In the genomic region with DNA sequence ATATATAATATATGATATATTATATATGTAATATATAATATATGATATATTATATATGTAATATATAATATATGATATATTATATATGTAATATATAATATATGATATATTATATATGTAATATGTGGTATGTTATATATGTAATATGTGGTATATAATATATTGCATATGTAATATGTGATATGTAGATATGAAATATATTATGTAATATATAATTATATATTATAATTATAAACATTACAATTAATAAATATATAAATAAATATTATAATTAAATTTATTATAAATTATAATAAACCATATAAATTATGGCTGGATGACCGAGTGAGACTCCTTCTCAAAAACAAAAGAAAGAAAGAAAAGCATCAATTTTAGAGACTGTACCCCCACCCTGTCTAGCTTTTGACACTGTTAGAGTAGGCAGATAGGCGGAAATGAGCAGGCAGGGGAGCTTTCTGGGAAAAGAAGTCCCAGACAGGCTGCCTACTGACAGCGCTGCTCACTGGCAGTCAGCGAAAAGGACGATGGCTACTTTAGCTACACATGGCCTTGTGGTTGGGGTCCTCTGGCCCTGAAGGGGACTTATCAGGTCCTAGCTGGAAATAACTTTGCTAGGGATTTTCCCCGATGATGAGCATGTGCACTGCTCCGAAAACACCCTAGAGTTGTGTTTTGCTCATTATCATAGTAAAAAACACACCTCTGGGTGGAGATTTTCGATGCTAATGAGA, we compare ENCODE assay signal across 1 cellular context.
TF ChIP-seq lines count a peak whose summit lies in the region.

No MANE protein-coding gene starts in this region.

TF ChIP-seq in HepG2, 621 proteins besides CTCF, POLR2A, EP300 and RAD21:
- peak; percentile 43; the same call in 1 of the 2 replicates for TF ChIP-seq PAF1 (CRISPR knock-in tag; IDR thresholded peaks at IDR 0.05)
- TF ChIP-seq ZNF790 (CRISPR knock-in tag; IDR thresholded peaks at IDR 0.05; ENCODE audit: borderline replicate concordance): no peak
- TF ChIP-seq MIXL1 (CRISPR knock-in tag; IDR thresholded peaks at IDR 0.05): no peak
- TF ChIP-seq RXRA (CRISPR knock-in tag; IDR thresholded peaks at IDR 0.05): no peak
- peak; percentile 51 for TF ChIP-seq POLR2G (IDR thresholded peaks at IDR 0.05; ENCODE audit: low read depth, low read length)
- TF ChIP-seq, protein P1, sequence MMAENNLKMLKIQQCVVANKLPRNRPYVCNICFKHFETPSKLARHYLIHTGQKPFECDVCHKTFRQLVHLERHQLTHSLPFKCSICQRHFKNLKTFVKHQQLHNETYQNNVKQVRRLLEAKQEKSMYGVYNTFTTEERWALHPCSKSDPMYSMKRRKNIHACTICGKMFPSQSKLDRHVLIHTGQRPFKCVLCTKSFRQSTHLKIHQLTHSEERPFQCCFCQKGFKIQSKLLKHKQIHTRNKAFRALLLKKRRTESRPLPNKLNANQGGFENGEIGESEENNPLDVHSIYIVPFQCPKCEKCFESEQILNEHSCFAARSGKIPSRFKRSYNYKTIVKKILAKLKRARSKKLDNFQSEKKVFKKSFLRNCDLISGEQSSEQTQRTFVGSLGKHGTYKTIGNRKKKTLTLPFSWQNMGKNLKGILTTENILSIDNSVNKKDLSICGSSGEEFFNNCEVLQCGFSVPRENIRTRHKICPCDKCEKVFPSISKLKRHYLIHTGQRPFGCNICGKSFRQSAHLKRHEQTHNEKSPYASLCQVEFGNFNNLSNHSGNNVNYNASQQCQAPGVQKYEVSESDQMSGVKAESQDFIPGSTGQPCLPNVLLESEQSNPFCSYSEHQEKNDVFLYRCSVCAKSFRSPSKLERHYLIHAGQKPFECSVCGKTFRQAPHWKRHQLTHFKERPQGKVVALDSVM (CRISPR knock-in tag; IDR thresholded peaks at IDR 0.05): no peak
- TF ChIP-seq, protein P2, sequence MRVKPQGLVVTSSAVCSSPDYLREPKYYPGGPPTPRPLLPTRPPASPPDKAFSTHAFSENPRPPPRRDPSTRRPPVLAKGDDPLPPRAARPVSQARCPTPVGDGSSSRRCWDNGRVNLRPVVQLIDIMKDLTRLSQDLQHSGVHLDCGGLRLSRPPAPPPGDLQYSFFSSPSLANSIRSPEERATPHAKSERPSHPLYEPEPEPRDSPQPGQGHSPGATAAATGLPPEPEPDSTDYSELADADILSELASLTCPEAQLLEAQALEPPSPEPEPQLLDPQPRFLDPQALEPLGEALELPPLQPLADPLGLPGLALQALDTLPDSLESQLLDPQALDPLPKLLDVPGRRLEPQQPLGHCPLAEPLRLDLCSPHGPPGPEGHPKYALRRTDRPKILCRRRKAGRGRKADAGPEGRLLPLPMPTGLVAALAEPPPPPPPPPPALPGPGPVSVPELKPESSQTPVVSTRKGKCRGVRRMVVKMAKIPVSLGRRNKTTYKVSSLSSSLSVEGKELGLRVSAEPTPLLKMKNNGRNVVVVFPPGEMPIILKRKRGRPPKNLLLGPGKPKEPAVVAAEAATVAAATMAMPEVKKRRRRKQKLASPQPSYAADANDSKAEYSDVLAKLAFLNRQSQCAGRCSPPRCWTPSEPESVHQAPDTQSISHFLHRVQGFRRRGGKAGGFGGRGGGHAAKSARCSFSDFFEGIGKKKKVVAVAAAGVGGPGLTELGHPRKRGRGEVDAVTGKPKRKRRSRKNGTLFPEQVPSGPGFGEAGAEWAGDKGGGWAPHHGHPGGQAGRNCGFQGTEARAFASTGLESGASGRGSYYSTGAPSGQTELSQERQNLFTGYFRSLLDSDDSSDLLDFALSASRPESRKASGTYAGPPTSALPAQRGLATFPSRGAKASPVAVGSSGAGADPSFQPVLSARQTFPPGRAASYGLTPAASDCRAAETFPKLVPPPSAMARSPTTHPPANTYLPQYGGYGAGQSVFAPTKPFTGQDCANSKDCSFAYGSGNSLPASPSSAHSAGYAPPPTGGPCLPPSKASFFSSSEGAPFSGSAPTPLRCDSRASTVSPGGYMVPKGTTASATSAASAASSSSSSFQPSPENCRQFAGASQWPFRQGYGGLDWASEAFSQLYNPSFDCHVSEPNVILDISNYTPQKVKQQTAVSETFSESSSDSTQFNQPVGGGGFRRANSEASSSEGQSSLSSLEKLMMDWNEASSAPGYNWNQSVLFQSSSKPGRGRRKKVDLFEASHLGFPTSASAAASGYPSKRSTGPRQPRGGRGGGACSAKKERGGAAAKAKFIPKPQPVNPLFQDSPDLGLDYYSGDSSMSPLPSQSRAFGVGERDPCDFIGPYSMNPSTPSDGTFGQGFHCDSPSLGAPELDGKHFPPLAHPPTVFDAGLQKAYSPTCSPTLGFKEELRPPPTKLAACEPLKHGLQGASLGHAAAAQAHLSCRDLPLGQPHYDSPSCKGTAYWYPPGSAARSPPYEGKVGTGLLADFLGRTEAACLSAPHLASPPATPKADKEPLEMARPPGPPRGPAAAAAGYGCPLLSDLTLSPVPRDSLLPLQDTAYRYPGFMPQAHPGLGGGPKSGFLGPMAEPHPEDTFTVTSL (CRISPR knock-in tag; IDR thresholded peaks at IDR 0.05; ENCODE audit: borderline replicate concordance): no peak
- no peak for TF ChIP-seq CREM (IDR thresholded peaks at IDR 0.05)
- TF ChIP-seq CREM (CRISPR knock-in tag; IDR thresholded peaks at IDR 0.05): no peak
- TF ChIP-seq, protein P3, sequence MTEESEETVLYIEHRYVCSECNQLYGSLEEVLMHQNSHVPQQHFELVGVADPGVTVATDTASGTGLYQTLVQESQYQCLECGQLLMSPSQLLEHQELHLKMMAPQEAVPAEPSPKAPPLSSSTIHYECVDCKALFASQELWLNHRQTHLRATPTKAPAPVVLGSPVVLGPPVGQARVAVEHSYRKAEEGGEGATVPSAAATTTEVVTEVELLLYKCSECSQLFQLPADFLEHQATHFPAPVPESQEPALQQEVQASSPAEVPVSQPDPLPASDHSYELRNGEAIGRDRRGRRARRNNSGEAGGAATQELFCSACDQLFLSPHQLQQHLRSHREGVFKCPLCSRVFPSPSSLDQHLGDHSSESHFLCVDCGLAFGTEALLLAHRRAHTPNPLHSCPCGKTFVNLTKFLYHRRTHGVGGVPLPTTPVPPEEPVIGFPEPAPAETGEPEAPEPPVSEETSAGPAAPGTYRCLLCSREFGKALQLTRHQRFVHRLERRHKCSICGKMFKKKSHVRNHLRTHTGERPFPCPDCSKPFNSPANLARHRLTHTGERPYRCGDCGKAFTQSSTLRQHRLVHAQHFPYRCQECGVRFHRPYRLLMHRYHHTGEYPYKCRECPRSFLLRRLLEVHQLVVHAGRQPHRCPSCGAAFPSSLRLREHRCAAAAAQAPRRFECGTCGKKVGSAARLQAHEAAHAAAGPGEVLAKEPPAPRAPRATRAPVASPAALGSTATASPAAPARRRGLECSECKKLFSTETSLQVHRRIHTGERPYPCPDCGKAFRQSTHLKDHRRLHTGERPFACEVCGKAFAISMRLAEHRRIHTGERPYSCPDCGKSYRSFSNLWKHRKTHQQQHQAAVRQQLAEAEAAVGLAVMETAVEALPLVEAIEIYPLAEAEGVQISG (CRISPR knock-in tag; IDR thresholded peaks at IDR 0.05): no peak
- TF ChIP-seq FOXM1 (CRISPR knock-in tag; IDR thresholded peaks at IDR 0.05): no peak
- TF ChIP-seq, protein P4, sequence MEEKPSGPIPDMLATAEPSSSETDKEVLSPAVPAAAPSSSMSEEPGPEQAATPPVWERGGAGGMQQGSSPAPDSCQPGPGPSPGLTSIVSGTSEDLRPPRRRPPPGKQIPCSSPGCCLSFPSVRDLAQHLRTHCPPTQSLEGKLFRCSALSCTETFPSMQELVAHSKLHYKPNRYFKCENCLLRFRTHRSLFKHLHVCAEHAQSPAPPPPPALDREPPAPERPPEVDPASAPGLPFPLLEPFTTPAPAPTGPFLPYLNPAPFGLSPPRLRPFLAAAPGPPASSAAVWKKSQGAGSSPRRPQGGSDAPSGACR (CRISPR knock-in tag; IDR thresholded peaks at IDR 0.05): no peak
- TF ChIP-seq, protein P5, sequence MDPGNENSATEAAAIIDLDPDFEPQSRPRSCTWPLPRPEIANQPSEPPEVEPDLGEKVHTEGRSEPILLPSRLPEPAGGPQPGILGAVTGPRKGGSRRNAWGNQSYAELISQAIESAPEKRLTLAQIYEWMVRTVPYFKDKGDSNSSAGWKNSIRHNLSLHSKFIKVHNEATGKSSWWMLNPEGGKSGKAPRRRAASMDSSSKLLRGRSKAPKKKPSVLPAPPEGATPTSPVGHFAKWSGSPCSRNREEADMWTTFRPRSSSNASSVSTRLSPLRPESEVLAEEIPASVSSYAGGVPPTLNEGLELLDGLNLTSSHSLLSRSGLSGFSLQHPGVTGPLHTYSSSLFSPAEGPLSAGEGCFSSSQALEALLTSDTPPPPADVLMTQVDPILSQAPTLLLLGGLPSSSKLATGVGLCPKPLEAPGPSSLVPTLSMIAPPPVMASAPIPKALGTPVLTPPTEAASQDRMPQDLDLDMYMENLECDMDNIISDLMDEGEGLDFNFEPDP (CRISPR knock-in tag; conservative IDR thresholded peaks at IDR 0.05): no peak
- no peak for TF ChIP-seq ZNF792 (CRISPR knock-in tag; IDR thresholded peaks at IDR 0.05)
- TF ChIP-seq POLR2AphosphoS5 (IDR thresholded peaks at IDR 0.05; ENCODE audit: low read depth, low read length): peak; percentile 34; the same call in 1 of the 2 replicates
- TF ChIP-seq, protein P6, sequence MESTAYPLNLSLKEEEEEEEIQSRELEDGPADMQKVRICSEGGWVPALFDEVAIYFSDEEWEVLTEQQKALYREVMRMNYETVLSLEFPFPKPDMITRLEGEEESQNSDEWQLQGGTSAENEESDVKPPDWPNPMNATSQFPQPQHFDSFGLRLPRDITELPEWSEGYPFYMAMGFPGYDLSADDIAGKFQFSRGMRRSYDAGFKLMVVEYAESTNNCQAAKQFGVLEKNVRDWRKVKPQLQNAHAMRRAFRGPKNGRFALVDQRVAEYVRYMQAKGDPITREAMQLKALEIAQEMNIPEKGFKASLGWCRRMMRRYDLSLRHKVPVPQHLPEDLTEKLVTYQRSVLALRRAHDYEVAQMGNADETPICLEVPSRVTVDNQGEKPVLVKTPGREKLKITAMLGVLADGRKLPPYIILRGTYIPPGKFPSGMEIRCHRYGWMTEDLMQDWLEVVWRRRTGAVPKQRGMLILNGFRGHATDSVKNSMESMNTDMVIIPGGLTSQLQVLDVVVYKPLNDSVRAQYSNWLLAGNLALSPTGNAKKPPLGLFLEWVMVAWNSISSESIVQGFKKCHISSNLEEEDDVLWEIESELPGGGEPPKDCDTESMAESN (CRISPR knock-in tag; conservative IDR thresholded peaks at IDR 0.05): no peak
- no peak for TF ChIP-seq MAFG (CRISPR knock-in tag; IDR thresholded peaks at IDR 0.05)
- TF ChIP-seq ZNF446 (CRISPR knock-in tag; IDR thresholded peaks at IDR 0.05): no peak
- TF ChIP-seq, protein P7, sequence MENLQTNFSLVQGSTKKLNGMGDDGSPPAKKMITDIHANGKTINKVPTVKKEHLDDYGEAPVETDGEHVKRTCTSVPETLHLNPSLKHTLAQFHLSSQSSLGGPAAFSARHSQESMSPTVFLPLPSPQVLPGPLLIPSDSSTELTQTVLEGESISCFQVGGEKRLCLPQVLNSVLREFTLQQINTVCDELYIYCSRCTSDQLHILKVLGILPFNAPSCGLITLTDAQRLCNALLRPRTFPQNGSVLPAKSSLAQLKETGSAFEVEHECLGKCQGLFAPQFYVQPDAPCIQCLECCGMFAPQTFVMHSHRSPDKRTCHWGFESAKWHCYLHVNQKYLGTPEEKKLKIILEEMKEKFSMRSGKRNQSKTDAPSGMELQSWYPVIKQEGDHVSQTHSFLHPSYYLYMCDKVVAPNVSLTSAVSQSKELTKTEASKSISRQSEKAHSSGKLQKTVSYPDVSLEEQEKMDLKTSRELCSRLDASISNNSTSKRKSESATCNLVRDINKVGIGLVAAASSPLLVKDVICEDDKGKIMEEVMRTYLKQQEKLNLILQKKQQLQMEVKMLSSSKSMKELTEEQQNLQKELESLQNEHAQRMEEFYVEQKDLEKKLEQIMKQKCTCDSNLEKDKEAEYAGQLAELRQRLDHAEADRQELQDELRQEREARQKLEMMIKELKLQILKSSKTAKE (CRISPR knock-in tag; IDR thresholded peaks at IDR 0.05; ENCODE audit: borderline replicate concordance): no peak
- TF ChIP-seq, protein P8, sequence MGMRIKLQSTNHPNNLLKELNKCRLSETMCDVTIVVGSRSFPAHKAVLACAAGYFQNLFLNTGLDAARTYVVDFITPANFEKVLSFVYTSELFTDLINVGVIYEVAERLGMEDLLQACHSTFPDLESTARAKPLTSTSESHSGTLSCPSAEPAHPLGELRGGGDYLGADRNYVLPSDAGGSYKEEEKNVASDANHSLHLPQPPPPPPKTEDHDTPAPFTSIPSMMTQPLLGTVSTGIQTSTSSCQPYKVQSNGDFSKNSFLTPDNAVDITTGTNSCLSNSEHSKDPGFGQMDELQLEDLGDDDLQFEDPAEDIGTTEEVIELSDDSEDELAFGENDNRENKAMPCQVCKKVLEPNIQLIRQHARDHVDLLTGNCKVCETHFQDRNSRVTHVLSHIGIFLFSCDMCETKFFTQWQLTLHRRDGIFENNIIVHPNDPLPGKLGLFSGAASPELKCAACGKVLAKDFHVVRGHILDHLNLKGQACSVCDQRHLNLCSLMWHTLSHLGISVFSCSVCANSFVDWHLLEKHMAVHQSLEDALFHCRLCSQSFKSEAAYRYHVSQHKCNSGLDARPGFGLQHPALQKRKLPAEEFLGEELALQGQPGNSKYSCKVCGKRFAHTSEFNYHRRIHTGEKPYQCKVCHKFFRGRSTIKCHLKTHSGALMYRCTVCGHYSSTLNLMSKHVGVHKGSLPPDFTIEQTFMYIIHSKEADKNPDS (CRISPR knock-in tag; IDR thresholded peaks at IDR 0.05): no peak
- no peak for TF ChIP-seq KLF15 (CRISPR knock-in tag; IDR thresholded peaks at IDR 0.05; ENCODE audit: borderline replicate concordance)
- TF ChIP-seq, protein P9, sequence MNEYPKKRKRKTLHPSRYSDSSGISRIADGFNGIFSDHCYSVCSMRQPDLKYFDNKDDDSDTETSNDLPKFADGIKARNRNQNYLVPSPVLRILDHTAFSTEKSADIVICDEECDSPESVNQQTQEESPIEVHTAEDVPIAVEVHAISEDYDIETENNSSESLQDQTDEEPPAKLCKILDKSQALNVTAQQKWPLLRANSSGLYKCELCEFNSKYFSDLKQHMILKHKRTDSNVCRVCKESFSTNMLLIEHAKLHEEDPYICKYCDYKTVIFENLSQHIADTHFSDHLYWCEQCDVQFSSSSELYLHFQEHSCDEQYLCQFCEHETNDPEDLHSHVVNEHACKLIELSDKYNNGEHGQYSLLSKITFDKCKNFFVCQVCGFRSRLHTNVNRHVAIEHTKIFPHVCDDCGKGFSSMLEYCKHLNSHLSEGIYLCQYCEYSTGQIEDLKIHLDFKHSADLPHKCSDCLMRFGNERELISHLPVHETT (CRISPR knock-in tag; conservative IDR thresholded peaks at IDR 0.05): no peak
- peak; percentile 89 for TF ChIP-seq RBM22 (optimal IDR thresholded peaks at IDR 0.05; ENCODE audit: low read length)
